1 cellular context compared by ENCODE assay signal in the genomic region with DNA sequence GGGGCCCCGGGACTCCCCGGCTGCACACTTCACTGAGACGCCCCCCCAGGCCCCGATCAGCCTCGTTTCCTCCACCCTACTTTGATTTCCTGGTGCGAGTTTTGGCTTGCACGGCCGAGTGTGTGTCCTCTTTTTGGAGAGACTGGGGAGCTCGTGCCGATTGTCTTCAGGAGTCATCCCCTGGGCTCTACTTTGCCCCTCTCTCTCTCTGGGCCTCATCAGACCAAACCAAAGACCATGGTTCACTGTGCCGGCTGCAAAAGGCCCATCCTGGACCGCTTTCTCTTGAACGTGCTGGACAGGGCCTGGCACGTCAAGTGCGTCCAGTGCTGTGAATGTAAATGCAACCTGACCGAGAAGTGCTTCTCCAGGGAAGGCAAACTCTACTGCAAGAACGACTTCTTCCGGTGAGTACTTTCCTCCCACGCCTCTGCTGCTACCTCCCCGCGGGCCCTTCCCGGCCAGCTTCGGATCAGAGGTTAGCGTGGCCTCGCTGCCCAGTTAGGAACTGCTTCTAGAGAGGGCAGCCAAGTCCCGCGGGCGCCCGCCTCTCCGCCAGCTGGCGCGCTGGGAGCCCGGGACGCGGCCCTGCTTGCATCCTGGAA.
TF ChIP-seq lines count a peak whose summit lies in the region.

No MANE protein-coding gene starts in this region.

TF ChIP-seq in GM12878, 131 proteins besides CTCF, POLR2A, EP300 and RAD21:
- TF ChIP-seq SUZ12 (IDR thresholded peaks at IDR 0.05; ENCODE audit: unreplicated experiment), result peak; percentile 28
- peak; percentile 13; the same call in 1 of the 2 replicates for TF ChIP-seq EZH2 (IDR thresholded peaks at IDR 0.05; ENCODE audit: borderline replicate concordance, control insufficient read depth, low read depth, low read length)
- no peak for TF ChIP-seq HDAC2 (IDR thresholded peaks at IDR 0.05)
- no peak for TF ChIP-seq NFXL1 (IDR thresholded peaks at IDR 0.05; ENCODE audit: borderline replicate concordance)
- no peak for TF ChIP-seq PAX8 (IDR thresholded peaks at IDR 0.05)
